ENCODE assay signal across 1 cellular context in the genomic region with DNA sequence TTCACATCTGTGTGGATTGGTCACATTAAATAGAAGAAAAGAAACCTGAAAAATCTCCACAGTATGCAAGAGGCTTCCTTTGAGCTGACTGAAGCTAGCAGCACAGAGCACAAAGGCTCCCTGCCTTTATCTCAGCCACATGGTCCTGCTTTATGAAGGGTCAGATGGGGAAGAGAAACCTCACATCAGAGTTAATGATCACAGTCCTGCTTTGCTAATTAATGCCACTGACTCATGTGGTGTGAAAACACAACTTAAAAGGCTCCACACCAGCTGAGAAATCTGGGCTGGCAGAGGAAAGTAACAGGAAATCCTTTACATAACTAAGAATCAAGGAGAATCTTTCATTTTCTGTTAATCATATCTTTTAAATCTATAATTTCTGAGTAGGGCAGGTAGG.
TF ChIP-seq lines count a peak whose summit lies in the region.

No MANE protein-coding gene starts in this region.

TF ChIP-seq in GM23338, 12 proteins besides CTCF, POLR2A, EP300 and RAD21 (continued from another document):
- TF ChIP-seq, protein P1, sequence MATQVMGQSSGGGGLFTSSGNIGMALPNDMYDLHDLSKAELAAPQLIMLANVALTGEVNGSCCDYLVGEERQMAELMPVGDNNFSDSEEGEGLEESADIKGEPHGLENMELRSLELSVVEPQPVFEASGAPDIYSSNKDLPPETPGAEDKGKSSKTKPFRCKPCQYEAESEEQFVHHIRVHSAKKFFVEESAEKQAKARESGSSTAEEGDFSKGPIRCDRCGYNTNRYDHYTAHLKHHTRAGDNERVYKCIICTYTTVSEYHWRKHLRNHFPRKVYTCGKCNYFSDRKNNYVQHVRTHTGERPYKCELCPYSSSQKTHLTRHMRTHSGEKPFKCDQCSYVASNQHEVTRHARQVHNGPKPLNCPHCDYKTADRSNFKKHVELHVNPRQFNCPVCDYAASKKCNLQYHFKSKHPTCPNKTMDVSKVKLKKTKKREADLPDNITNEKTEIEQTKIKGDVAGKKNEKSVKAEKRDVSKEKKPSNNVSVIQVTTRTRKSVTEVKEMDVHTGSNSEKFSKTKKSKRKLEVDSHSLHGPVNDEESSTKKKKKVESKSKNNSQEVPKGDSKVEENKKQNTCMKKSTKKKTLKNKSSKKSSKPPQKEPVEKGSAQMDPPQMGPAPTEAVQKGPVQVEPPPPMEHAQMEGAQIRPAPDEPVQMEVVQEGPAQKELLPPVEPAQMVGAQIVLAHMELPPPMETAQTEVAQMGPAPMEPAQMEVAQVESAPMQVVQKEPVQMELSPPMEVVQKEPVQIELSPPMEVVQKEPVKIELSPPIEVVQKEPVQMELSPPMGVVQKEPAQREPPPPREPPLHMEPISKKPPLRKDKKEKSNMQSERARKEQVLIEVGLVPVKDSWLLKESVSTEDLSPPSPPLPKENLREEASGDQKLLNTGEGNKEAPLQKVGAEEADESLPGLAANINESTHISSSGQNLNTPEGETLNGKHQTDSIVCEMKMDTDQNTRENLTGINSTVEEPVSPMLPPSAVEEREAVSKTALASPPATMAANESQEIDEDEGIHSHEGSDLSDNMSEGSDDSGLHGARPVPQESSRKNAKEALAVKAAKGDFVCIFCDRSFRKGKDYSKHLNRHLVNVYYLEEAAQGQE (IDR thresholded peaks at IDR 0.05; ENCODE audit: unreplicated experiment), result no peak
- TF ChIP-seq STAT1 (IDR thresholded peaks at IDR 0.05; ENCODE audit: unreplicated experiment), result no peak
- no peak for TF ChIP-seq ZNF114 (CRISPR knock-in tag; IDR thresholded peaks at IDR 0.05)
- TF ChIP-seq CREB1 (CRISPR knock-in tag; IDR thresholded peaks at IDR 0.05; ENCODE audit: low read depth), result no peak
- no peak for TF ChIP-seq POLR2AphosphoS5 (IDR thresholded peaks at IDR 0.05; ENCODE audit: low read depth)
- TF ChIP-seq JUNB (IDR thresholded peaks at IDR 0.05; ENCODE audit: unreplicated experiment), result no peak
- no peak for TF ChIP-seq EZH2 (IDR thresholded peaks at IDR 0.05; ENCODE audit: low read depth, unreplicated experiment)
